In genomic region chr20:59175861-59176260, GRCh38 we compare ENCODE assay signal across 1 cellular context.
TF ChIP-seq lines count a peak whose summit lies in the region.

No MANE protein-coding gene starts in this region.

TF ChIP-seq in HEK293, 187 proteins besides CTCF, POLR2A, EP300 and RAD21 (continued from another document):
- TF ChIP-seq ZNF518A (tag by site-specific recombination; conservative IDR thresholded peaks at IDR 0.05; ENCODE audit: low read depth) = no peak
- no peak for TF ChIP-seq BCL11A (tag by site-specific recombination; IDR thresholded peaks at IDR 0.05; ENCODE audit: low read depth)
- no peak for TF ChIP-seq ZBTB10 (tag by site-specific recombination; IDR thresholded peaks at IDR 0.05)
- peak; percentile 82 for TF ChIP-seq ZFHX2 (tag by site-specific recombination; conservative IDR thresholded peaks at IDR 0.05)
- no peak for TF ChIP-seq ZNF510 (tag by site-specific recombination; IDR thresholded peaks at IDR 0.05; ENCODE audit: insufficient replicate concordance)
- TF ChIP-seq GLIS1 (tag by site-specific recombination; IDR thresholded peaks at IDR 0.05) = peak; percentile 39; the same call in 1 of the 2 replicates
- TF ChIP-seq ZNF621 (tag by site-specific recombination; IDR thresholded peaks at IDR 0.05) = no peak
- peak; percentile 55; the same call in 1 of the 2 replicates for TF ChIP-seq KLF1 (tag by site-specific recombination; IDR thresholded peaks at IDR 0.05)
- TF ChIP-seq EGR2 (tag by site-specific recombination; IDR thresholded peaks at IDR 0.05; ENCODE audit: low read depth) = peak; percentile 81
- no peak for TF ChIP-seq ZBTB21 (tag by site-specific recombination; IDR thresholded peaks at IDR 0.05)
- TF ChIP-seq ZNF707 (tag by site-specific recombination; IDR thresholded peaks at IDR 0.05) = no peak
